Comparison of ENCODE assay signal across 1 cellular context in genomic region chr3:138381950-138382715, GRCh38.
TF ChIP-seq lines count a peak whose summit lies in the region.

No MANE protein-coding gene starts in this region.

TF ChIP-seq in HCT116, 20 proteins besides CTCF, POLR2A, EP300 and RAD21 (continued from another document):
- TF ChIP-seq, protein P1, sequence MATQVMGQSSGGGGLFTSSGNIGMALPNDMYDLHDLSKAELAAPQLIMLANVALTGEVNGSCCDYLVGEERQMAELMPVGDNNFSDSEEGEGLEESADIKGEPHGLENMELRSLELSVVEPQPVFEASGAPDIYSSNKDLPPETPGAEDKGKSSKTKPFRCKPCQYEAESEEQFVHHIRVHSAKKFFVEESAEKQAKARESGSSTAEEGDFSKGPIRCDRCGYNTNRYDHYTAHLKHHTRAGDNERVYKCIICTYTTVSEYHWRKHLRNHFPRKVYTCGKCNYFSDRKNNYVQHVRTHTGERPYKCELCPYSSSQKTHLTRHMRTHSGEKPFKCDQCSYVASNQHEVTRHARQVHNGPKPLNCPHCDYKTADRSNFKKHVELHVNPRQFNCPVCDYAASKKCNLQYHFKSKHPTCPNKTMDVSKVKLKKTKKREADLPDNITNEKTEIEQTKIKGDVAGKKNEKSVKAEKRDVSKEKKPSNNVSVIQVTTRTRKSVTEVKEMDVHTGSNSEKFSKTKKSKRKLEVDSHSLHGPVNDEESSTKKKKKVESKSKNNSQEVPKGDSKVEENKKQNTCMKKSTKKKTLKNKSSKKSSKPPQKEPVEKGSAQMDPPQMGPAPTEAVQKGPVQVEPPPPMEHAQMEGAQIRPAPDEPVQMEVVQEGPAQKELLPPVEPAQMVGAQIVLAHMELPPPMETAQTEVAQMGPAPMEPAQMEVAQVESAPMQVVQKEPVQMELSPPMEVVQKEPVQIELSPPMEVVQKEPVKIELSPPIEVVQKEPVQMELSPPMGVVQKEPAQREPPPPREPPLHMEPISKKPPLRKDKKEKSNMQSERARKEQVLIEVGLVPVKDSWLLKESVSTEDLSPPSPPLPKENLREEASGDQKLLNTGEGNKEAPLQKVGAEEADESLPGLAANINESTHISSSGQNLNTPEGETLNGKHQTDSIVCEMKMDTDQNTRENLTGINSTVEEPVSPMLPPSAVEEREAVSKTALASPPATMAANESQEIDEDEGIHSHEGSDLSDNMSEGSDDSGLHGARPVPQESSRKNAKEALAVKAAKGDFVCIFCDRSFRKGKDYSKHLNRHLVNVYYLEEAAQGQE (IDR thresholded peaks at IDR 0.05; ENCODE audit: low read depth) = no peak
- no peak for TF ChIP-seq JUND (IDR thresholded peaks at IDR 0.05)
